ENCODE assay signal across 28 cellular contexts in the genomic region with DNA sequence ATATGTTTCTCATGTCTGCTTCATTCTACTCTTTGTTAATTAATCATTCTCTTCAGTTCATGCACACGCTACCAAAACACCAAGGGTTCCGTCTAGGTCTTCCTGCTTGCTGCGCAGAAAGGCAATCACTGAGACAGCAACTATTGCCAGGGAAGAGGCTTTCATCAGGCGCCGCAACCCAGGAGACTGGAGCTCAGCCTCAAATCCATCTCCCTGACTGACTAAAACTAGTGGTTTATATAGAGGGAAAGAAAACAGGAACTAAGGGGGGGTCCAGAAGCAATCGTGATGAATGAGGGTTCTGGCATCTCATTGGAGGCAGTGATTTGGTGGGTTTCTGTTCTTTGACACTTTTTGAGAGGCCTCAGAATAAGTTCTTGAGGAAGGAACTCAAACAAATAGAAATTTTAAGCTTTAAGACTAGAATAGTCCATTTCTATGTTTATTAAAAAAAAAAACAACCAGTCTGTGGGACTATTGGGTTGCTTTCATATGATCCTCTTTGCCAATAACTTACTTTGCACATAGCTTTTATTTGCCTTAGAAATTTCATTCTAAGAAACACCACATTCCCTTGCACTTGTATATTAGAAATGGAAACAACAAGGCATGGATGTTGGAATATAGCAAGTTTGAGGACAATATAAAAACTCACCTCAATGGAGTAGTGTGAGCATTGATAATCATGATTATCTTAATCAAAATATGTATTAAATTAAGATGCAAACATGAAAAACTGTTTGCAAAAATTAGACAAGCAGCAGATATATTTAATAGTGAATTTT.
"Had no signal": no experiment of that assay in that cellular context is flagged by ENCODE, and none has a peak within 500 bp of the region (broad histone marks: within the 10 kb centered on the region; RNA-seq: fewer than 3 reads in every experiment).

No MANE protein-coding gene starts in this region.

- H3K4me1 ChIP-seq: neural progenitor cell, pancreas, psoas muscle, right lobe of liver, sigmoid colon, stomach, testis, tibial artery, transverse colon, upper lobe of right lung, uterus had no signal

- H3K27ac Mint-ChIP-seq: naive thymus-derived CD4-positive, alpha-beta T cell; natural killer cell; nephron; neural progenitor cell; progenitor cell of endocrine pancreas; stimulated activated effector memory CD8-positive, alpha-beta T cell treated with anti-CD3 and anti-CD28 coated beads, Interleukin-12 subunit alpha, Interleukin-12 subunit beta, amount 100 ng/mL, for 72 hours; stimulated activated naive B cell treated with anti-CD40 and anti-IgM and Interleukin-4, amounts not matched to agents 10 μg/mL and 1 μg/mL and 100 μg/mL, for 72 hours; stimulated activated naive CD8-positive, alpha-beta T cell treated with anti-CD3 and anti-CD28 coated beads, Interleukin-15, Interleukin-2, amounts not matched to agents 100 ng/mL and 50 ng/mL, for 24 hours; type B pancreatic cell had no signal

- ATAC-seq: naive thymus-derived CD4-positive, alpha-beta T cell; natural killer cell; pancreas; psoas muscle; right cardiac atrium; right lobe of liver; stimulated activated effector memory CD8-positive, alpha-beta T cell treated with anti-CD3 and anti-CD28 coated beads, Interleukin-12 subunit alpha, Interleukin-12 subunit beta, amount 100 ng/mL, for 72 hours; stimulated activated naive B cell treated with anti-CD40 and anti-IgM and Interleukin-4, amounts not matched to agents 10 μg/mL and 1 μg/mL and 100 μg/mL, for 72 hours; upper lobe of right lung had no signal

- H3K9ac ChIP-seq: neural progenitor cell had no signal

- H2AFZ ChIP-seq: neural progenitor cell had no signal

- H3K27me3 Mint-ChIP-seq: naive thymus-derived CD4-positive, alpha-beta T cell; progenitor cell of endocrine pancreas; stimulated activated naive B cell treated with anti-CD40 and anti-IgM and Interleukin-4, amounts not matched to agents 10 μg/mL and 1 μg/mL and 100 μg/mL, for 72 hours; stimulated activated naive CD8-positive, alpha-beta T cell treated with anti-CD3 and anti-CD28 coated beads, Interleukin-15, Interleukin-2, amounts not matched to agents 100 ng/mL and 50 ng/mL, for 24 hours; type B pancreatic cell had no signal

- H3K36me3 Mint-ChIP-seq: naive thymus-derived CD4-positive, alpha-beta T cell; natural killer cell; neural progenitor cell; stimulated activated effector memory CD8-positive, alpha-beta T cell treated with anti-CD3 and anti-CD28 coated beads, Interleukin-12 subunit alpha, Interleukin-12 subunit beta, amount 100 ng/mL, for 72 hours; stimulated activated naive B cell treated with anti-CD40 and anti-IgM and Interleukin-4, amounts not matched to agents 10 μg/mL and 1 μg/mL and 100 μg/mL, for 72 hours; type B pancreatic cell had no signal

- H3K27ac ChIP-seq: neural progenitor cell, neutrophil, pancreas, psoas muscle, right lobe of liver, sigmoid colon, stomach, testis, tibial artery, transverse colon, upper lobe of right lung, uterus had no signal

- H3K4me3 ChIP-seq: neural progenitor cell, pancreas, psoas muscle, right lobe of liver, sigmoid colon, stomach, testis, tibial artery, transverse colon, upper lobe of right lung, uterus had no signal

- H3K4me1 Mint-ChIP-seq: naive thymus-derived CD4-positive, alpha-beta T cell; natural killer cell; nephron; neural progenitor cell; stimulated activated effector memory CD8-positive, alpha-beta T cell treated with anti-CD3 and anti-CD28 coated beads, Interleukin-12 subunit alpha, Interleukin-12 subunit beta, amount 100 ng/mL, for 72 hours; stimulated activated naive B cell treated with anti-CD40 and anti-IgM and Interleukin-4, amounts not matched to agents 10 μg/mL and 1 μg/mL and 100 μg/mL, for 72 hours had no signal

- H3K9me3 Mint-ChIP-seq: neural progenitor cell, type B pancreatic cell had no signal

- H3K4me2 ChIP-seq: neural progenitor cell had no signal

- DNase-seq: naive thymus-derived CD4-positive, alpha-beta T cell; natural killer cell; nucleus accumbens; pancreas; psoas muscle; right cardiac atrium; right lobe of liver; sigmoid colon; small intestine; stimulated activated CD4-positive, alpha-beta T cell treated with anti-CD3 and anti-CD28 coated beads, Interleukin-15, amount 100 ng/mL, for 24 hours; stimulated activated CD4-positive, alpha-beta T cell treated with anti-CD3 and anti-CD28 coated beads, Interleukin-2, amount 100 ng/mL, for 24 hours; stimulated activated CD4-positive, alpha-beta T cell treated with anti-CD3 and anti-CD28 coated beads, Interleukin-2, amount 100 ng/mL, for 48 hours; stimulated activated CD4-positive, alpha-beta T cell treated with anti-CD3 and anti-CD28 coated beads, Interleukin-4, amount 100 ng/mL, for 24 hours; stimulated activated naive B cell treated with anti-CD40 and anti-IgM and Interleukin-4, amounts not matched to agents 10 μg/mL and 1 μg/mL and 100 μg/mL, for 72 hours; stimulated activated naive CD4-positive, alpha-beta T cell treated with Interleukin-2 at 50 U/mL for 16 hours; stomach; testis; tibial artery; transverse colon; upper lobe of right lung; uterus had no signal

- H3K4me3 Mint-ChIP-seq: naive thymus-derived CD4-positive, alpha-beta T cell; natural killer cell; nephron; neural progenitor cell; stimulated activated effector memory CD8-positive, alpha-beta T cell treated with anti-CD3 and anti-CD28 coated beads, Interleukin-12 subunit alpha, Interleukin-12 subunit beta, amount 100 ng/mL, for 72 hours; stimulated activated naive B cell treated with anti-CD40 and anti-IgM and Interleukin-4, amounts not matched to agents 10 μg/mL and 1 μg/mL and 100 μg/mL, for 72 hours; stimulated activated naive CD8-positive, alpha-beta T cell treated with anti-CD3 and anti-CD28 coated beads, Interleukin-15, Interleukin-2, amounts not matched to agents 100 ng/mL and 50 ng/mL, for 24 hours; type B pancreatic cell had no signal

- H3K27me3 ChIP-seq: neural progenitor cell, neutrophil, pancreas, right lobe of liver, sigmoid colon, stomach, testis, tibial artery, transverse colon, upper lobe of right lung, uterus had no signal

- H3K36me3 ChIP-seq: neural progenitor cell, neutrophil, pancreas, right lobe of liver, sigmoid colon, stomach, tibial artery, transverse colon, upper lobe of right lung, uterus had no signal

- H3K9me3 ChIP-seq: neutrophil, psoas muscle, right lobe of liver, sigmoid colon, stomach, testis, tibial artery, transverse colon, upper lobe of right lung, uterus had no signal
